Comparison of ENCODE assay signal across 1 cellular context in genomic region chr9:94991961-94992907, GRCh38.
TF ChIP-seq lines count a peak whose summit lies in the region.

No MANE protein-coding gene starts in this region.

TF ChIP-seq in HepG2, 621 proteins besides CTCF, POLR2A, EP300 and RAD21 (continued from another document and continues in another):
- TF ChIP-seq NR0B2 (CRISPR knock-in tag; IDR thresholded peaks at IDR 0.05), result no peak
- no peak for TF ChIP-seq HCFC1 (IDR thresholded peaks at IDR 0.05; ENCODE audit: low read depth, low read length)
- TF ChIP-seq ZNF564 (CRISPR knock-in tag; IDR thresholded peaks at IDR 0.05), result no peak
- TF ChIP-seq SRSF1 (optimal IDR thresholded peaks at IDR 0.05; ENCODE audit: low read depth, low read length), result no peak
- TF ChIP-seq GRHL1 (CRISPR knock-in tag; conservative IDR thresholded peaks at IDR 0.05), result no peak
- TF ChIP-seq ARID5B (CRISPR knock-in tag; IDR thresholded peaks at IDR 0.05), result peak; percentile 89
- TF ChIP-seq ZNF777 (CRISPR knock-in tag; IDR thresholded peaks at IDR 0.05), result no peak
- no peak for TF ChIP-seq ATF6 (CRISPR knock-in tag; conservative IDR thresholded peaks at IDR 0.05)
- peak; percentile 47; the same call in 1 of the 2 replicates for TF ChIP-seq TARDBP (CRISPR knock-in tag; IDR thresholded peaks at IDR 0.05)
- no peak for TF ChIP-seq ZNF33A (CRISPR knock-in tag; IDR thresholded peaks at IDR 0.05; ENCODE audit: borderline replicate concordance)
- TF ChIP-seq FOXM1 (CRISPR knock-in tag; IDR thresholded peaks at IDR 0.05), result no peak
- peak; percentile 86 for TF ChIP-seq HDAC2 (CRISPR knock-in tag; IDR thresholded peaks at IDR 0.05)
- peak in 1 of 2 experiments; percentile 74; a peak in 1 of 4 replicates for TF ChIP-seq KLF16 (CRISPR knock-in tag; IDR thresholded peaks at IDR 0.05)
- no peak for TF ChIP-seq SRSF4 (IDR thresholded peaks at IDR 0.05; ENCODE audit: low read depth, low read length, poor library complexity, severe bottlenecking)
- no peak for TF ChIP-seq ZBTB43 (CRISPR knock-in tag; conservative IDR thresholded peaks at IDR 0.05)
- no peak for TF ChIP-seq ZNF17 (CRISPR knock-in tag; IDR thresholded peaks at IDR 0.05)
- no peak for TF ChIP-seq ZNF772 (CRISPR knock-in tag; IDR thresholded peaks at IDR 0.05)
- TF ChIP-seq BCLAF1 (IDR thresholded peaks at IDR 0.05), result no peak
- TF ChIP-seq ZMAT5 (CRISPR knock-in tag; IDR thresholded peaks at IDR 0.05; ENCODE audit: borderline replicate concordance, low read depth), result no peak
- TF ChIP-seq CEBPG (CRISPR knock-in tag; IDR thresholded peaks at IDR 0.05), result peak; percentile 87
- no peak for TF ChIP-seq ZBTB44 (CRISPR knock-in tag; IDR thresholded peaks at IDR 0.05)
- no peak for TF ChIP-seq ZNF343 (CRISPR knock-in tag; IDR thresholded peaks at IDR 0.05)
- TF ChIP-seq DBP (CRISPR knock-in tag; IDR thresholded peaks at IDR 0.05; ENCODE audit: not compliant biosample characterization), result no peak
- TF ChIP-seq ZSCAN22 (CRISPR knock-in tag; IDR thresholded peaks at IDR 0.05), result no peak
- TF ChIP-seq ZNF263 (CRISPR knock-in tag; IDR thresholded peaks at IDR 0.05), result no peak
- TF ChIP-seq TBX3 (IDR thresholded peaks at IDR 0.05; ENCODE audit: borderline replicate concordance), result no peak
- TF ChIP-seq ZNF430 (CRISPR knock-in tag; IDR thresholded peaks at IDR 0.05), result 0 out of 2 replicates have a peak, but pooled peaks have one; percentile 44
- no peak for TF ChIP-seq NFE2 (CRISPR knock-in tag; IDR thresholded peaks at IDR 0.05)
- TF ChIP-seq ZC3H4 (CRISPR knock-in tag; IDR thresholded peaks at IDR 0.05; ENCODE audit: borderline replicate concordance), result no peak
- no peak for TF ChIP-seq CSRNP1 (CRISPR knock-in tag; IDR thresholded peaks at IDR 0.05)
- TF ChIP-seq NKX3-1 (CRISPR knock-in tag; IDR thresholded peaks at IDR 0.05), result no peak
- TF ChIP-seq KAT2B (IDR thresholded peaks at IDR 0.05; ENCODE audit: borderline replicate concordance, low read depth, low read length), result no peak
- peak; percentile 16; the same call in 1 of the 2 replicates for TF ChIP-seq NFYC (CRISPR knock-in tag; IDR thresholded peaks at IDR 0.05)
- TF ChIP-seq ZBTB34 (CRISPR knock-in tag; IDR thresholded peaks at IDR 0.05), result peak; percentile 47; the same call in 1 of the 2 replicates
- peak; percentile 84 for TF ChIP-seq ZMYM4 (CRISPR knock-in tag; IDR thresholded peaks at IDR 0.05)
- 0 out of 2 replicates have a peak, but pooled peaks have one; percentile 21 for TF ChIP-seq KAT7 (CRISPR knock-in tag; IDR thresholded peaks at IDR 0.05; ENCODE audit: borderline replicate concordance)
- TF ChIP-seq NCOA5 (CRISPR knock-in tag; IDR thresholded peaks at IDR 0.05), result no peak
- no peak for TF ChIP-seq TCF7L2 (IDR thresholded peaks at IDR 0.05; ENCODE audit: low read depth, low read length)
